15 cellular contexts compared by ENCODE assay signal in genomic region chr14:104443391-104444158, GRCh38.
DNase-seq lines count a peak whose midpoint lies in the region; ATAC-seq, FAIRE-seq and TF ChIP-seq lines count a peak whose summit lies in the region.
"Had no signal": no experiment of that assay in that cellular context is flagged by ENCODE, and none has a peak within 500 bp of the region (broad histone marks: within the 10 kb centered on the region; RNA-seq: fewer than 3 reads in every experiment).

No MANE protein-coding gene starts in this region.

- FAIRE-seq in GM12878 (lab: Jason Lieb, UNC) = no peak
- FAIRE-seq: GM19239 had no signal

- no peak overlapping the region for H3K27ac Mint-ChIP-seq in GM23338
- peak overlapping the region in 6 of 10 donors; percentile 7 to 76 (median 42) for H3K27ac Mint-ChIP-seq in naive thymus-derived CD8-positive, alpha-beta T cell

- no peaks in the 10 kb centered on the region for H3K27me3 ChIP-seq in GM23338 (ENCODE audit: insufficient read depth)
- H3K27me3 ChIP-seq in GM12878 (replicated peaks in 1 of 2; ENCODE audit: control insufficient read depth in 2 of 2, insufficient read depth in 2 of 2, low read length in 1 of 2) = no peaks in the 10 kb centered on the region; a peak in 1 of 4 replicates

- intact Hi-C loops in GM12878 (cut with micrococcal nuclease; ENCODE audit: unreplicated experiment) = no loop called here

- TF ChIP-seq CTCF in GM23338 (conservative IDR thresholded peaks at IDR 0.05; ENCODE audit: low read depth in 2 of 2) = peak; percentile 34 to 66
- TF ChIP-seq CTCF in GM12878 (IDR thresholded peaks at IDR 0.05 in 2 of 3, conservative IDR thresholded peaks at IDR 0.05 in 1 of 3; ENCODE audit: control insufficient read depth in 2 of 3, extremely low read depth in 1 of 3, insufficient read depth in 1 of 3, low read depth in 3 of 3, low read length in 3 of 3) = peak in 1 of 3 experiments; percentile 4; a peak in 1 of 6 replicates

- no peaks in the 10 kb centered on the region; the same call in 2 of the 3 replicates for H3K36me3 Mint-ChIP-seq in GM23338 (ENCODE audit: low read depth)
- peaks cover 2 to 11% (median 6%) of the 10 kb centered on the region in 3 donors for H3K36me3 Mint-ChIP-seq in naive thymus-derived CD8-positive, alpha-beta T cell

- H3K79me2 ChIP-seq in GM23338 (replicated peaks; ENCODE audit: insufficient read depth) (no peaks in the 10 kb centered on the region), GM12878 (ENCODE audit: control insufficient read depth, insufficient read depth, low read length) (no peaks in the 10 kb centered on the region)

- H3F3A ChIP-seq in GM23338 (replicated peaks; ENCODE audit: low read depth) = no peaks in the 10 kb centered on the region

- TF ChIP-seq RAD21 in GM12878 (IDR thresholded peaks at IDR 0.05; ENCODE audit: insufficient read depth, low read depth, low read length) = no peak

- peaks cover 8% of the 10 kb centered on the region for H3K27me3 Mint-ChIP-seq in GM23338 (ENCODE audit: insufficient read depth, low read depth, poor library complexity)
- peaks cover 9 to 14% (median 13%) of the 10 kb centered on the region in 5 donors for H3K27me3 Mint-ChIP-seq in naive thymus-derived CD8-positive, alpha-beta T cell

- RAD21 ChIA-PET in GM12878 (lab: Charles Lee; ENCODE audit: unreplicated experiment) = no interaction called here

- no peak overlapping the region for H3K9ac ChIP-seq in GM12878 (ENCODE audit: control insufficient read depth, insufficient read depth, low read length)

- H4K20me1 ChIP-seq in GM23338 (replicated peaks; ENCODE audit: insufficient read depth) (no peaks in the 10 kb centered on the region), GM12878 (ENCODE audit: control insufficient read depth, insufficient read depth) (no peaks in the 10 kb centered on the region)

- WGBS in GM12878 (ENCODE audit: insufficient coverage, insufficient replicate concordance, low lambda C conversion rate, missing lambda C conversion rate) = 22% methylated on average over 11 of the region's 13 CpGs

- TF ChIP-seq POLR2A in GM12878 (IDR thresholded peaks at IDR 0.05; ENCODE audit: low read depth, low read length) = no peak

- no TSS peak for BruUV-seq in GM12878 (replicated peaks; lab: Mats Ljungman, UMichigan)

- POLR2A ChIA-PET in GM12878 (lab: Charles Lee) = no interaction called here
- POLR2A ChIA-PET in naive thymus-derived CD8-positive, alpha-beta T cell (lab: Charles Lee) = no interaction called here

- no peak overlapping the region for H3K4me3 Mint-ChIP-seq in GM23338
- no peak overlapping the region for H3K4me3 Mint-ChIP-seq in naive thymus-derived CD8-positive, alpha-beta T cell
- H3K4me3 Mint-ChIP-seq: activated T-helper 1 cell treated with anti-CD3 and anti-CD28 coated beads, Interleukin-12 subunit alpha, Interleukin-12 subunit beta, Interleukin-2, Interleukin-4 antibody, amounts not matched to agents 30 ng/mL and 10 ng/mL and 1 ng/mL, durations not matched to agents 14 hours and 24 hours and 36 hours had no signal

- in situ Hi-C loops in GM12878 (cut with MboI) = no loop called here

- no peak overlapping the region for H3K4me3 ChIP-seq in GM23338
- no peak overlapping the region for H3K4me3 ChIP-seq in GM12878
- H3K4me3 ChIP-seq: thoracic aorta had no signal

- H3K36me3 ChIP-seq in GM23338 (ENCODE audit: insufficient read depth) = no peaks in the 10 kb centered on the region
- H3K36me3 ChIP-seq in GM12878 (ENCODE audit: control insufficient read depth in 2 of 2, insufficient read depth in 2 of 2, low read length in 1 of 2) = no peaks in the 10 kb centered on the region
- H3K36me3 ChIP-seq: thoracic aorta had no signal

- DNase-seq in DMS 273 (lab: John Stamatoyannopoulos, UW; ENCODE audit: unreplicated experiment) (peak; percentile 42), DMS 273 treated with DMSO at 0.1 percent for 48 hours (lab: John Stamatoyannopoulos, UW) (no peak), GM23338 (ENCODE audit: low spot score) (peak; percentile 72), GM12878 (ENCODE audit: low read depth, low spot score) (no peak), COLO829 (ENCODE audit: low spot score) (no peak)
- DNase-seq in naive thymus-derived CD8-positive, alpha-beta T cell = peak in 2 of 10 donors; percentile 15 to 54
- DNase-seq: Calu3, GOT3, T-helper 9 cell had no signal

- no peaks in the 10 kb centered on the region for H3K9me2 ChIP-seq in GM23338 (ENCODE audit: insufficient read depth)

- CTCF ChIA-PET in GM12878 (lab: Yijun Ruan, JAX) = no interaction called here

- no peak for TF ChIP-seq EP300 in GM12878 (IDR thresholded peaks at IDR 0.05; ENCODE audit: borderline replicate concordance in 1 of 2, control insufficient read depth in 1 of 2, low read depth in 2 of 2, low read length in 2 of 2)

- H3K9me3 Mint-ChIP-seq in GM23338 = peaks cover 8% of the 10 kb centered on the region
- peaks cover under 1 to 11% (median 6%) of the 10 kb centered on the region in 9 donors for H3K9me3 Mint-ChIP-seq in naive thymus-derived CD8-positive, alpha-beta T cell

- H3K4me1 ChIP-seq in GM23338 (ENCODE audit: insufficient read depth) (no peaks in the 10 kb centered on the region), GM12878 (ENCODE audit: control insufficient read depth, insufficient read depth, low read length) (no peaks in the 10 kb centered on the region)

- no peak overlapping the region for H3K4me2 ChIP-seq in GM23338
- no peak overlapping the region for H3K4me2 ChIP-seq in GM12878 (ENCODE audit: control insufficient read depth, insufficient read depth)

- SMC1A ChIA-PET in GM12878 (lab: Charles Lee; ENCODE audit: uncharacterized antibody, unreplicated experiment) = no interaction called here

- H3K4me1 Mint-ChIP-seq in GM23338 = peaks cover 9% of the 10 kb centered on the region
- peaks cover 0 to 7% (median 0%) of the 10 kb centered on the region in 4 donors for H3K4me1 Mint-ChIP-seq in naive thymus-derived CD8-positive, alpha-beta T cell

- no peaks in the 10 kb centered on the region; the same call in 2 of the 3 replicates for H3K9me3 ChIP-seq in GM12878 (replicated peaks; ENCODE audit: control insufficient read depth, insufficient read depth, low read length)
- H3K9me3 ChIP-seq: thoracic aorta had no signal

- H3K27ac ChIP-seq in GM23338 (ENCODE audit: low read depth) = no peak overlapping the region
- no peak overlapping the region for H3K27ac ChIP-seq in GM12878 (ENCODE audit: control insufficient read depth, insufficient read depth)
- H3K27ac ChIP-seq: 22Rv1, thoracic aorta had no signal

- H2AFZ ChIP-seq in GM23338 = no peak overlapping the region
- H2AFZ ChIP-seq in GM12878 (ENCODE audit: control insufficient read depth, low read depth, low read length) = no peak overlapping the region

- ATAC-seq in GM23338 = peak; percentile 96
- ATAC-seq in GM12878 = peak; percentile 61
- no peak for ATAC-seq in naive thymus-derived CD8-positive, alpha-beta T cell
- no peak for ATAC-seq in HG02981 (IDR thresholded peaks at IDR 0.05; ENCODE audit: unreplicated experiment)
- no peak for ATAC-seq in GM21825 (IDR thresholded peaks at IDR 0.05; ENCODE audit: unreplicated experiment)

TF ChIP-seq in GM23338, 12 proteins besides CTCF, POLR2A, EP300 and RAD21 (continues in another document):
- TF ChIP-seq NANOG (IDR thresholded peaks at IDR 0.05; ENCODE audit: borderline replicate concordance) (no peak), STAT1 (IDR thresholded peaks at IDR 0.05; ENCODE audit: unreplicated experiment) (no peak), EZH2phosphoT487 (IDR thresholded peaks at IDR 0.05; ENCODE audit: unreplicated experiment) (no peak), ZNF114 (CRISPR knock-in tag; IDR thresholded peaks at IDR 0.05) (no peak), CREB1 (CRISPR knock-in tag; IDR thresholded peaks at IDR 0.05; ENCODE audit: low read depth) (no peak), ETS1 (IDR thresholded peaks at IDR 0.05) (no peak), JUNB (IDR thresholded peaks at IDR 0.05; ENCODE audit: unreplicated experiment) (no peak)

TF ChIP-seq in GM12878, 131 proteins besides CTCF, POLR2A, EP300 and RAD21 (continues in another document):
- TF ChIP-seq SREBF2 (IDR thresholded peaks at IDR 0.05; ENCODE audit: low read length) (no peak), NR2C1 (IDR thresholded peaks at IDR 0.05) (no peak), DPF2 (IDR thresholded peaks at IDR 0.05) (no peak), TCF7 (IDR thresholded peaks at IDR 0.05; ENCODE audit: borderline replicate concordance) (no peak), ASH2L (IDR thresholded peaks at IDR 0.05; ENCODE audit: borderline replicate concordance, low read depth) (no peak), KAT2A (conservative IDR thresholded peaks at IDR 0.05; ENCODE audit: control insufficient read depth, low read depth, low read length) (no peak), NR2F1 (conservative IDR thresholded peaks at IDR 0.05) (no peak), SMC3 (IDR thresholded peaks at IDR 0.05; ENCODE audit: borderline replicate concordance, low read length) (no peak), POLR2AphosphoS5 (IDR thresholded peaks at IDR 0.05; ENCODE audit: low read length) (no peak), ZNF592 (IDR thresholded peaks at IDR 0.05) (no peak)

Comparison
In these comparisons a context has a peak if more than half of its experiments do, and no peak if none do; other contexts are left out.
1. DNase-seq: peak in DMS 273 (single experiment) and GM23338 (single experiment); none in DMS 273 treated with DMSO at 0.1 percent for 48 hours (single experiment), GM12878 (single experiment) and COLO829 (single experiment).
2. ATAC-seq: peak in GM23338 (single experiment) and GM12878 (single experiment); none in naive thymus-derived CD8-positive, alpha-beta T cell (0 of 2), HG02981 (single experiment) and GM21825 (single experiment).